ENCODE assay signal across 9 cellular contexts in the genomic region with DNA sequence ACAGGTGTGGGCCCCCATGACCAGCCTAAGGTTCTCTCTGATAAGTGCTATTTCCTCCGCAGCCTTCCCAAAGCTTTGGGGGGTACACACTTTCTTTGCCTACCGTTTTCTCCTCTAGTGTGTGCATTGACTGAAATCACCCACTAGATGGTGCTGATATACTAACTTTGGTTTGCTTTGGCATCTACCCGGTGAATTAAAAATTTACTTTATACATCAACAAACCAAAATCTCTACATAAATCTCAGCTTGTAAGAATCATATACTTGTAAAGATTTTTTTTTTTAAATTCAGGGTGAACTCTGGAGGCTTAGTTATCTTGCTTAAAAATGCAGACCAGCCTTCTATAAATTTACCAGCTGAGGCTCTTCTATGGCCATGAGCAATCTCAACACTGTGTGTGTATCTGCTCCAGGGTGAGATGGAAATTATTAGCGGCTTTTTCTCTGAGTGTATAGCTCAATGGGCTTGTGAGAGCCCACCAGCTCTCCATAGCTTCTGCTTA.
DNase-seq lines count a peak whose midpoint lies in the region; ATAC-seq, FAIRE-seq and TF ChIP-seq lines count a peak whose summit lies in the region.
"Had no signal": no experiment of that assay in that cellular context is flagged by ENCODE, and none has a peak within 500 bp of the region (broad histone marks: within the 10 kb centered on the region; RNA-seq: fewer than 3 reads in every experiment).

No MANE protein-coding gene starts in this region.

- intact Hi-C loops in esophagus squamous epithelium (cut with DNase I) (loop anchor here (10.0 kb wide), 3 partner anchors 291 to 1071 kb away; no protein-coding TSS in a partner anchor), ovary (cut with DNase I) (loop anchor here (5.0 to 10.0 kb wide), 3 partner anchors 979 to 1061 kb away; no protein-coding TSS in a partner anchor)

- no peaks in the 10 kb centered on the region for H3K9me3 Mint-ChIP-seq in activated CD4-positive, alpha-beta memory T cell treated with anti-CD3 and anti-CD28 coated beads, Interleukin-2, amount 10 ng/mL, durations not matched to agents 7 days and 5 days

- H3K27ac Mint-ChIP-seq in activated CD4-positive, alpha-beta memory T cell treated with anti-CD3 and anti-CD28 coated beads, Interleukin-2, amount 10 ng/mL, durations not matched to agents 7 days and 5 days = no peak overlapping the region

- H3K36me3 Mint-ChIP-seq in activated CD4-positive, alpha-beta memory T cell treated with anti-CD3 and anti-CD28 coated beads, Interleukin-2, amount 10 ng/mL, durations not matched to agents 7 days and 5 days (ENCODE audit: low read depth) = no peaks in the 10 kb centered on the region

- no peaks in the 10 kb centered on the region for H3K4me1 Mint-ChIP-seq in activated CD4-positive, alpha-beta memory T cell treated with anti-CD3 and anti-CD28 coated beads, Interleukin-2, amount 10 ng/mL, durations not matched to agents 7 days and 5 days

- peak; percentile 63 for DNase-seq in DMS 273 (lab: John Stamatoyannopoulos, UW; ENCODE audit: unreplicated experiment)
- DNase-seq in DMS 273 treated with DMSO at 0.1 percent for 48 hours (lab: John Stamatoyannopoulos, UW) = no peak
- peak; percentile 66 for DNase-seq in RCC 7860 (ENCODE audit: low spot score)
- DNase-seq in esophagus squamous epithelium (lab: John Stamatoyannopoulos, UW) = no peak
- DNase-seq in ovary = no peak
- DNase-seq in activated CD4-positive, alpha-beta memory T cell treated with anti-CD3 and anti-CD28 coated beads, Interleukin-2, amount 10 ng/mL, durations not matched to agents 7 days and 5 days = no peak
- no peak for DNase-seq in activated CD4-positive, CD25-positive, alpha-beta regulatory T cell treated with anti-CD3 and anti-CD28 coated beads, Interleukin-2, amount 50 U/mL, for 72 hours

- peak in 5 of 6 experiments; percentile 59 to 91 (median 79) for TF ChIP-seq CTCF in esophagus squamous epithelium (IDR thresholded peaks at IDR 0.05)
- peak; percentile 13 to 33 (median 32) for TF ChIP-seq CTCF in ovary (IDR thresholded peaks at IDR 0.05)

- H3K4me3 ChIP-seq in esophagus squamous epithelium = no peak overlapping the region
- H3K4me3 ChIP-seq in ovary = no peak overlapping the region
- H3K4me3 ChIP-seq: BLaER1 had no signal

- peak overlapping the region; percentile 28 to 60 (median 29) for H3K27ac ChIP-seq in esophagus squamous epithelium
- H3K27ac ChIP-seq in ovary = no peak overlapping the region
- H3K27ac ChIP-seq: BLaER1 had no signal

- WGBS in esophagus squamous epithelium, 2 donors = 8 to 10% methylated on average over 4 of the region's 4 CpGs
- WGBS in ovary, 3 donors = 5 to 8% (median 8%) methylated on average over 4 of the region's 4 CpGs

- peaks cover 19% of the 10 kb centered on the region for H3K27me3 Mint-ChIP-seq in activated CD4-positive, alpha-beta memory T cell treated with anti-CD3 and anti-CD28 coated beads, Interleukin-2, amount 10 ng/mL, durations not matched to agents 7 days and 5 days

- POLR2A ChIA-PET in activated CD4-positive, alpha-beta memory T cell treated with anti-CD3 and anti-CD28 coated beads, Interleukin-2, amount 10 ng/mL, durations not matched to agents 7 days and 5 days (lab: Charles Lee) = no interaction called here

- H3K36me3 ChIP-seq in esophagus squamous epithelium = no peaks in the 10 kb centered on the region
- no peaks in the 10 kb centered on the region for H3K36me3 ChIP-seq in ovary
- H3K36me3 ChIP-seq: BLaER1 had no signal

- H3K4me3 Mint-ChIP-seq in activated CD4-positive, alpha-beta memory T cell treated with anti-CD3 and anti-CD28 coated beads, Interleukin-2, amount 10 ng/mL, durations not matched to agents 7 days and 5 days = no peak overlapping the region

- no peaks in the 10 kb centered on the region for H3K9me3 ChIP-seq in esophagus squamous epithelium
- H3K9me3 ChIP-seq in ovary = no peaks in the 10 kb centered on the region

- no peak for TF ChIP-seq EP300 in ovary (IDR thresholded peaks at IDR 0.05)

- H3K27me3 ChIP-seq in esophagus squamous epithelium (peaks cover 0 to 12% (median 0%) of the 10 kb centered on the region in 4 donors), ovary (no peaks in the 10 kb centered on the region)
- H3K27me3 ChIP-seq: BLaER1 had no signal

- TF ChIP-seq POLR2A in esophagus squamous epithelium (IDR thresholded peaks at IDR 0.05) = no peak
- no peak for TF ChIP-seq POLR2A in ovary (IDR thresholded peaks at IDR 0.05)

- ATAC-seq in HG03159 (IDR thresholded peaks at IDR 0.05; ENCODE audit: unreplicated experiment) = peak; percentile 74

- peak; percentile 73 for FAIRE-seq in RCC 7860 (lab: Jason Lieb, UNC)

- H3K4me1 ChIP-seq in esophagus squamous epithelium (peaks cover 7 to 66% (median 12%) of the 10 kb centered on the region in 3 donors), ovary (ENCODE audit: insufficient read depth) (no peaks in the 10 kb centered on the region)

- CTCF ChIA-PET in activated CD4-positive, alpha-beta memory T cell treated with anti-CD3 and anti-CD28 coated beads, Interleukin-2, amount 10 ng/mL, durations not matched to agents 7 days and 5 days (lab: Charles Lee) = interaction anchor here (0.9 to 2.1 kb wide), 8 partner anchors 10 to 1068 kb away, joined by 3 to 9 read pairs (median 4); no protein-coding TSS in a partner anchor

Comparison
In these comparisons a context has a peak if more than half of its experiments do, and no peak if none do; other contexts are left out.
1. DNase-seq: peak in DMS 273 (single experiment) and RCC 7860 (single experiment); none in DMS 273 treated with DMSO at 0.1 percent for 48 hours (single experiment), esophagus squamous epithelium (single experiment), ovary (0 of 5), activated CD4-positive, alpha-beta memory T cell treated with anti-CD3 and anti-CD28 coated beads, Interleukin-2, amount 10 ng/mL, durations not matched to agents 7 days and 5 days (single experiment) and activated CD4-positive, CD25-positive, alpha-beta regulatory T cell treated with anti-CD3 and anti-CD28 coated beads, Interleukin-2, amount 50 U/mL, for 72 hours (single experiment).
2. H3K27ac ChIP-seq: peak in esophagus squamous epithelium (4 of 4); none in ovary (0 of 2).